8 cellular contexts compared by ENCODE assay signal in the genomic region with DNA sequence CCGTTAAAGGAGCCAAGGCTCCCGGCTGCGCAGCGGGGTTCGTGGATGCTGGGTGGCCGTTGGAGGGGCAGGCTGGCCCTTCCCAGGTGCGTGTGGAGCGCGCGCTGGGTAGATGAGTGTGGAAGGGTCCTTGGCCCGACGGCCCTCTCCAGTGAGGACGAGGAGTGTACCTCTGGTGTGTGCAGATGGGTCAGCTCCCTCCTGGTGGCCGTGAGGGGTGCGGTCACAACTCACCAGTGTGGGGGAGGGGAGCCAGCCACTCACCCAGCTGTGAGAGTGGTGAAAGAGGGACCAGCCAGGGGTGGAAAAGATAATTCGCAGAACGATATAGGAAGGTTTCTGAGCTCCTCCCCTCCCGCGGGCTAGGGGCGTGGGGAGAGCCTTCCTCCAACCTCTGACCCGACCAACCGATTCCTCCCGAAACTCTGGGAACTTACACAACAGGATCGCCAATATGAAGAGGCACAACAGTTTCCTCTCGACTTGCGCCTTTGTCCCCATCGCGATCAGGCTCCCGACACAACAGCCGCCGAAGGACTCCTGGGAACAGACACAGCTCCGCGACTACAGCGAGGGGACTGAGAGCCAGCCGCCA. TPM values are rescaled to one million over a fixed set of nuclear protein-coding genes. Genes with fewer than 3 reads are reported as not detected.
DNase-seq lines count a peak whose midpoint lies in the region; ATAC-seq and TF ChIP-seq lines count a peak whose summit lies in the region.

Gene F11R (minus strand): TSS at position 580 of the 595 bp plus-strand sequence. CDS start 79 bp downstream, at position 501.

- peaks cover 25% of the 10 kb centered on the region for H3K4me1 Mint-ChIP-seq in CD4-positive, alpha-beta T cell (ENCODE audit: low read depth)

- no peaks in the 10 kb centered on the region for H3K9me3 Mint-ChIP-seq in CD4-positive, alpha-beta T cell

- H3K4me3 Mint-ChIP-seq in CD4-positive, alpha-beta T cell = peak within 1 kb of the TSS; percentile 91

- peak within 1 kb of the TSS; percentile 50 for H3K4me3 ChIP-seq in astrocyte of the cerebellum (ENCODE audit: low read depth, low read length)

- ATAC-seq in CD4-positive, alpha-beta T cell (ENCODE audit: poor library complexity) = peak; percentile 33
- ATAC-seq in GM18511 (IDR thresholded peaks at IDR 0.05; ENCODE audit: unreplicated experiment) = peak; percentile 57
- ATAC-seq in HG03025 (IDR thresholded peaks at IDR 0.05; ENCODE audit: low FRiP score, unreplicated experiment) = peak; percentile 27

- in situ Hi-C loops in astrocyte of the cerebellum (cut with HindIII; ENCODE audit: low sequenced_read_pairs) = no loop called here

- no peak for TF ChIP-seq CTCF in CD4-positive, alpha-beta T cell (IDR thresholded peaks at IDR 0.05)
- TF ChIP-seq CTCF in astrocyte of the cerebellum (IDR thresholded peaks at IDR 0.05; ENCODE audit: low read depth, low read length, missing control alignments) = no peak

- H3K27ac ChIP-seq in CD4-positive, alpha-beta T cell (ENCODE audit: low read depth, low read length) = peak within 1 kb of the TSS; percentile 39

- intact Hi-C loops in CD4-positive, alpha-beta T cell (cut with DNase I, micrococcal nuclease) = loop anchor here (1.0 to 2.0 kb wide), 2 partner anchors 18 to 26 kb away; partner anchors contain the start of gene TSTD1 (in 1 of the 2)

- H3K9me3 ChIP-seq in CD4-positive, alpha-beta T cell (ENCODE audit: control insufficient read depth, low read length) = no peaks in the 10 kb centered on the region

- no peaks in the 10 kb centered on the region for H3K36me3 Mint-ChIP-seq in CD4-positive, alpha-beta T cell (ENCODE audit: low read depth)

- DNase-seq in CD4-positive, alpha-beta T cell = no peak
- peak; percentile 78 for DNase-seq in NCI-H510A treated with DMSO at 0.1 percent for 48 hours (lab: John Stamatoyannopoulos, UW)
- DNase-seq in astrocyte of the cerebellum (ENCODE audit: low read depth) = no peak
- DNase-seq in hepatic stellate cell (ENCODE audit: low spot score) = peak; percentile 28
- no peak for DNase-seq in renal cortical epithelial cell (ENCODE audit: low read depth)
- no peak for DNase-seq in middle frontal gyrus (ENCODE audit: extremely low spot score, low spot score)

- H3K27me3 ChIP-seq in CD4-positive, alpha-beta T cell (ENCODE audit: control insufficient read depth, insufficient read depth, low read length) = no peaks in the 10 kb centered on the region

- CTCF ChIA-PET in CD4-positive, alpha-beta T cell (lab: Charles Lee) = interaction anchor here (1.1 to 2.6 kb wide), 9 partner anchors 10 to 77 kb away, joined by 3 to 10 read pairs (median 7); partner anchors contain the start of genes TSTD1 and USF1

- H3K27me3 Mint-ChIP-seq in CD4-positive, alpha-beta T cell = no peaks in the 10 kb centered on the region

- POLR2A ChIA-PET in CD4-positive, alpha-beta T cell (lab: Charles Lee) = interaction anchor here (0.8 to 3.7 kb wide), 17 partner anchors 9 to 183 kb away, joined by 3 to 46 read pairs (median 6); partner anchors contain the start of genes ARHGAP30, DEDD, KLHDC9 and NDUFS2

- H3K27ac Mint-ChIP-seq in CD4-positive, alpha-beta T cell = peak within 1 kb of the TSS; percentile 81

RNA-seq across cellular contexts. Expression of gene F11R, which starts in this region (rescaled TPM):
- total RNA-seq in CD4-positive, alpha-beta T cell = 10 to 100 TPM; 15.2 to 16.2 TPM
- total RNA-seq in renal cortical epithelial cell = 145 and 248 TPM in 2 replicates

Comparison
In these comparisons a context has a peak if more than half of its experiments do, and no peak if none do; other contexts are left out.
1. DNase-seq: peak in NCI-H510A treated with DMSO at 0.1 percent for 48 hours (single experiment) and hepatic stellate cell (single experiment); none in CD4-positive, alpha-beta T cell (0 of 10), astrocyte of the cerebellum (single experiment), renal cortical epithelial cell (single experiment) and middle frontal gyrus (single experiment).
2. Peak in every context shown above with its lines, with median percentiles within 50 percentile points of each other: ATAC-seq.